ENCODE assay signal across 11 cellular contexts in the genomic region with DNA sequence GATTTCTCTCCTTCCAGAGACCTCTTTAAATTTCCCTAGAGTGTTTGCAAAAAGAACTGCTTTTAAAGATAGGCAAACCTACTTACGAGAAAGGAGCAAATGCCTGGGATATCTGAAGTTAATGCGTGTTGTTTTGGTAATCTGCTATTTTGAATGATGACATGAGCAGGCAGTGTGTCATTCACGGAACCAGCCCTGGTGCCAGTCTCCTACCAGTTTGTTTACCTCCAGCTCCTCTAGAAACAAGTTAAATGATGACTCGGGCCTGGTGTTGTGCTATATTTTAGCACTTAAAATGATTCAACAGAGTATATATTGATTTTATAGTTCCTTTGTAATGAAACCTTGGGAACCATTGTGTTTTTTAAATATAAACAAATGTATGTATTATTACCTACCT. TPM values are rescaled to one million over a fixed set of nuclear protein-coding genes. Genes with fewer than 3 reads are reported as not detected.
DNase-seq lines count a peak whose midpoint lies in the region; ATAC-seq and TF ChIP-seq lines count a peak whose summit lies in the region.
"Had no signal": no experiment of that assay in that cellular context is flagged by ENCODE, and none has a peak within 500 bp of the region (broad histone marks: within the 10 kb centered on the region; RNA-seq: fewer than 3 reads in every experiment).

No MANE protein-coding gene starts in this region.

- TF ChIP-seq POLR2A in adrenal gland (IDR thresholded peaks at IDR 0.05) = no peak

- no peaks in the 10 kb centered on the region for H3K27me3 ChIP-seq in adrenal gland

- intact Hi-C loops in adrenal gland (cut with DNase I) = no loop called here
- intact Hi-C loops in activated T-helper 2 cell treated with anti-CD3 and anti-CD28 coated beads, Interferon-gamma antibody, Interleukin-2, Interleukin-4, amounts not matched to agents 10 μg/mL and 5 μg/mL and 100 μg/mL, durations not matched to agents 14 hours and 24 hours and 36 hours (cut with micrococcal nuclease) = no loop called here

- peak; percentile 97 for ATAC-seq in esophagus mucosa

- TF ChIP-seq CTCF in AG04449 (IDR thresholded peaks at IDR 0.05; ENCODE audit: insufficient read depth, low read length, missing control alignments) = no peak
- no peak for TF ChIP-seq CTCF in adrenal gland (IDR thresholded peaks at IDR 0.05)

- CTCF ChIA-PET in AG04449 (lab: Yijun Ruan, JAX) = interaction anchor here (1.2 to 1.8 kb wide), 2 partner anchors 16 to 20 kb away, joined by 3 to 7 read pairs; no protein-coding TSS in a partner anchor

- H3K4me3 ChIP-seq in AG04449 (ENCODE audit: low read depth, low read length) (no peak overlapping the region), mesodermal cell (ENCODE audit: extremely low read depth, insufficient read depth, low read length, poor library complexity, severe bottlenecking) (no peak overlapping the region), adrenal gland (no peak overlapping the region)

- no peaks in the 10 kb centered on the region for H3K4me1 Mint-ChIP-seq in activated T-helper 2 cell treated with anti-CD3 and anti-CD28 coated beads, Interferon-gamma antibody, Interleukin-2, Interleukin-4, amounts not matched to agents 10 μg/mL and 5 μg/mL and 100 μg/mL, durations not matched to agents 14 hours and 24 hours and 36 hours (ENCODE audit: low read depth)
- H3K4me1 Mint-ChIP-seq: naive B cell had no signal

- no peaks in the 10 kb centered on the region for H3K9me3 ChIP-seq in mesodermal cell (ENCODE audit: control insufficient read depth, low read length)
- no peaks in the 10 kb centered on the region for H3K9me3 ChIP-seq in adrenal gland (replicated peaks in 1 of 3)

- WGBS in mesodermal cell (ENCODE audit: insufficient coverage in 2 of 2), 2 experiments = 50 to 58% methylated on average over 1 to 3 of the region's 4 CpGs
- WGBS in adrenal gland, 4 donors = 27 to 56% (median 41%) methylated on average over 4 of the region's 4 CpGs

- H3K27me3 Mint-ChIP-seq in activated T-helper 2 cell treated with anti-CD3 and anti-CD28 coated beads, Interferon-gamma antibody, Interleukin-2, Interleukin-4, amounts not matched to agents 10 μg/mL and 5 μg/mL and 100 μg/mL, durations not matched to agents 14 hours and 24 hours and 36 hours (ENCODE audit: low read depth) = peaks cover 15% of the 10 kb centered on the region

- H3K27ac ChIP-seq in mesodermal cell (ENCODE audit: low read depth, low read length, severe bottlenecking) (peak overlapping the region; percentile 30), adrenal gland (no peak overlapping the region)

- H3K36me3 Mint-ChIP-seq in activated T-helper 2 cell treated with anti-CD3 and anti-CD28 coated beads, Interferon-gamma antibody, Interleukin-2, Interleukin-4, amounts not matched to agents 10 μg/mL and 5 μg/mL and 100 μg/mL, durations not matched to agents 14 hours and 24 hours and 36 hours (ENCODE audit: low read depth) = no peaks in the 10 kb centered on the region
- H3K36me3 Mint-ChIP-seq: naive B cell had no signal

- H3K4me3 Mint-ChIP-seq in activated T-helper 2 cell treated with anti-CD3 and anti-CD28 coated beads, Interferon-gamma antibody, Interleukin-2, Interleukin-4, amounts not matched to agents 10 μg/mL and 5 μg/mL and 100 μg/mL, durations not matched to agents 14 hours and 24 hours and 36 hours (ENCODE audit: low read depth) = no peak overlapping the region
- H3K4me3 Mint-ChIP-seq: naive B cell had no signal

- H3K27ac Mint-ChIP-seq in activated T-helper 2 cell treated with anti-CD3 and anti-CD28 coated beads, Interferon-gamma antibody, Interleukin-2, Interleukin-4, amounts not matched to agents 10 μg/mL and 5 μg/mL and 100 μg/mL, durations not matched to agents 14 hours and 24 hours and 36 hours = no peak overlapping the region

- H3K4me1 ChIP-seq in mesodermal cell (ENCODE audit: control insufficient read depth, insufficient read depth, low read length, poor library complexity, severe bottlenecking) (peaks cover 10% of the 10 kb centered on the region), adrenal gland (replicated peaks in 1 of 2) (no peaks in the 10 kb centered on the region)

- H3K36me3 ChIP-seq in mesodermal cell (ENCODE audit: control insufficient read depth, insufficient read depth, low read length) (no peaks in the 10 kb centered on the region), adrenal gland (replicated peaks in 1 of 2) (no peaks in the 10 kb centered on the region)

- DNase-seq in AG04449 (ENCODE audit: low read depth, low spot score) = peak; percentile 9
- DNase-seq in NCI-H226 = peak; percentile 45
- no peak for DNase-seq in D341Med (ENCODE audit: low spot score)
- no peak for DNase-seq in adrenal gland
- no peak for DNase-seq in activated CD4-positive, alpha-beta T cell treated with anti-CD3 and anti-CD28 coated beads for 1 hour
- no peak for DNase-seq in activated T-helper 2 cell treated with anti-CD3 and anti-CD28 coated beads, Interferon-gamma antibody, Interleukin-2, Interleukin-4, amounts not matched to agents 10 μg/mL and 5 μg/mL and 100 μg/mL, durations not matched to agents 14 hours and 24 hours and 36 hours (ENCODE audit: low spot score)
- DNase-seq: cerebellar nuclear complex; naive B cell; stimulated activated CD4-positive, alpha-beta T cell treated with anti-CD3 and anti-CD28 coated beads, Interleukin-1b, Interleukin-23, amount 100 ng/mL, for 48 hours had no signal

- POLR2A ChIA-PET in AG04449 (lab: Yijun Ruan, JAX) = no interaction called here

- H3K9me3 Mint-ChIP-seq in activated T-helper 2 cell treated with anti-CD3 and anti-CD28 coated beads, Interferon-gamma antibody, Interleukin-2, Interleukin-4, amounts not matched to agents 10 μg/mL and 5 μg/mL and 100 μg/mL, durations not matched to agents 14 hours and 24 hours and 36 hours = no peaks in the 10 kb centered on the region

RNA-seq across cellular contexts. Expression of gene MAP3K4, which starts 41.1 kb away (rescaled TPM):
- total RNA-seq in esophagus mucosa (43.4 TPM), adrenal gland (10 to 100 TPM; 11.9 to 37.0 (median 20.4) TPM)
- 16.2 TPM for polyA plus RNA-seq in mesodermal cell (2013, experiment 1 of 2)
- 19.6 TPM for polyA plus RNA-seq in mesodermal cell (2013, experiment 2 of 2)
- 10 to 100 TPM; 14.7 to 17.4 (median 16.2) TPM for polyA plus RNA-seq in adrenal gland
- 49.3 and 53.7 TPM in 2 replicates for total RNA-seq in activated T-helper 2 cell treated with anti-CD3 and anti-CD28 coated beads, Interferon-gamma antibody, Interleukin-2, Interleukin-4, amounts not matched to agents 10 μg/mL and 5 μg/mL and 100 μg/mL, durations not matched to agents 14 hours and 24 hours and 36 hours

Comparison
In these comparisons a context has a peak if more than half of its experiments do, and no peak if none do; other contexts are left out.
1. DNase-seq: peak in AG04449 (single experiment) and NCI-H226 (single experiment); none in D341Med (single experiment), adrenal gland (0 of 7), activated CD4-positive, alpha-beta T cell treated with anti-CD3 and anti-CD28 coated beads for 1 hour (single experiment) and activated T-helper 2 cell treated with anti-CD3 and anti-CD28 coated beads, Interferon-gamma antibody, Interleukin-2, Interleukin-4, amounts not matched to agents 10 μg/mL and 5 μg/mL and 100 μg/mL, durations not matched to agents 14 hours and 24 hours and 36 hours (single experiment).